Comparison of ENCODE assay signal across 8 cellular contexts in the genomic region with DNA sequence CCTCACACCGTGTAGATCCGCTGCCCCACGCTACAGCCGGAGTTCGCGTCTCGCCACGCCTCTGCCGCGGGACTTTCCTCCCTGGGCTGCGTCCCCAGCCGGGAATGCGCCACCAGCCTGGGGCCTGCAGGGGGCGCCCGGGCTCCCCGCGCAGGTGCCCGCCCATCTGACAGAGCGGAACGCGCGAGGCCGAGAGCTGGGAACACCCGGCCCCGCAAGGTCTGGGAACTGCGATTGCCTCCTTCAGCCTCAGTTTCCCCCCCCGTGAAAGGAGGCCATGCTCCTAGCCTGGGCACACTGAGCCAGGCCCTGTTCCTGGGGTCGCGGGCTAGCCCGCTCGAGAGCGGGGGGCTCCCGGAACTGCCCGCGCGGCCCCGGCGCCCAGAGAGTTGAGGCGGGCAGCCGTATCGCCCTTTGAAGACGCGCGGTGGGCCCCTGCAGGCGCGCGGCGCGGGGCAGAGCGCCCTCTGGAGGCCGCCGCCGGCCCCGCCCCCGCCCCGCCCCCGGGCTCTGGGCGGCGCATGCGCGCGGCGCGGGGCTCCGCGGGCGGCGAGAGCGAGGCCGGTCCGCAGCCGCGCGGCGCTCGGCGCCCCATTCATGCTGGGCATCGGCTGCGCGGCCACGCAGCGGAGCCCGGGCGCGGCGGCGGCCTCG. TPM values are rescaled to one million over a fixed set of nuclear protein-coding genes. Genes with fewer than 3 reads are reported as not detected.
DNase-seq lines count a peak whose midpoint lies in the region; TF ChIP-seq lines count a peak whose summit lies in the region.

A gene (plus strand): TSS at position 594 of the 654 bp plus-strand sequence. CDS start 5,479 bp downstream, outside the sequence.

- peak; percentile 91 for DNase-seq in GM10248 (ENCODE audit: extremely low spot score)
- peak; percentile 86 for DNase-seq in H9
- peak; percentile 68 for DNase-seq in M059J (ENCODE audit: low read depth)
- peak; percentile 74 for DNase-seq in SKM-1 treated with dmso at 0.1 percent for 144 hours (lab: John Stamatoyannopoulos, UW; ENCODE audit: unreplicated experiment)
- DNase-seq in cardiac muscle cell (ENCODE audit: low read depth in 1 of 2, low spot score in 1 of 2): peak; percentile 82 to 85
- DNase-seq in posterior cingulate gyrus: peak in 9 of 10 donors; percentile 35 to 96 (median 67)
- DNase-seq in type B pancreatic cell (ENCODE audit: extremely low spot score, unreplicated experiment): peak; percentile 85

- H3K27me3 Mint-ChIP-seq in H9 (ENCODE audit: low read depth) (peaks cover 24% of the 10 kb centered on the region), type B pancreatic cell (peaks cover 26% of the 10 kb centered on the region)
- H3K27me3 Mint-ChIP-seq in activated naive CD8-positive, alpha-beta T cell: peaks cover 6% of the 10 kb centered on the region

- H4K5ac ChIP-seq in H9 (ENCODE audit: insufficient read length, low read depth, low read length): no peak within 1 kb of the TSS

- peak; percentile 95 for TF ChIP-seq CTCF in GM10248 (IDR thresholded peaks at IDR 0.05; ENCODE audit: control extremely low read depth, extremely low read depth, low read depth, missing control alignments)
- peak; percentile 99 for TF ChIP-seq CTCF in H9 (conservative IDR thresholded peaks at IDR 0.05)
- peak; percentile 87 for TF ChIP-seq CTCF in cardiac muscle cell (IDR thresholded peaks at IDR 0.05; ENCODE audit: low read depth, low read length)
- TF ChIP-seq CTCF in type B pancreatic cell (conservative IDR thresholded peaks at IDR 0.05): peak; percentile 95

- peak within 1 kb of the TSS; percentile 61 for H3K14ac ChIP-seq in H9 (ENCODE audit: insufficient read depth, low read length)

- H2AFZ ChIP-seq in H9 (ENCODE audit: low read length): no peak within 1 kb of the TSS

- H3K23me2 ChIP-seq in H9 (ENCODE audit: insufficient read length, low read depth, low read length, poor library complexity, severe bottlenecking): no peaks in the 10 kb centered on the region

- 0 out of 2 replicates have a peak within 1 kb of the TSS, but pooled peaks have one; percentile 49 for H2BK15ac ChIP-seq in H9 (ENCODE audit: low read depth, low read length)

- H3K9me3 Mint-ChIP-seq in H9 (no peaks in the 10 kb centered on the region), type B pancreatic cell (no peaks in the 10 kb centered on the region)
- no peaks in the 10 kb centered on the region for H3K9me3 Mint-ChIP-seq in activated naive CD8-positive, alpha-beta T cell (ENCODE audit: low read depth)

- no peaks in the 10 kb centered on the region for H4K20me1 ChIP-seq in H9 (ENCODE audit: control insufficient read depth, insufficient read depth, insufficient read length)

- CTCF ChIA-PET in GM10248 (lab: Yijun Ruan, JAX): interaction anchor here (0.6 to 2.4 kb wide), 20 partner anchors 10 to 563 kb away, joined by 3 to 29 read pairs (median 5); no protein-coding TSS in a partner anchor

- no peak within 1 kb of the TSS for H3K4ac ChIP-seq in H9 (ENCODE audit: low read depth, low read length)

- H3K27me3 ChIP-seq in H9 (ENCODE audit: insufficient read depth, low read length) (no peaks in the 10 kb centered on the region), cardiac muscle cell (peaks cover 11% of the 10 kb centered on the region)

- H3K23ac ChIP-seq in H9 (ENCODE audit: insufficient read length, low read depth, low read length): no peak within 1 kb of the TSS

- no CpG with 5 or more reads among the region's 88 CpGs for WGBS in H9 (ENCODE audit: extremely low coverage, insufficient read length, low lambda C conversion rate)

- no peak within 1 kb of the TSS for H2AK5ac ChIP-seq in H9 (ENCODE audit: insufficient read length, low read length)

- H3K9me3 ChIP-seq in H9 (ENCODE audit: control insufficient read depth, low read depth, low read length) (no peaks in the 10 kb centered on the region), cardiac muscle cell (ENCODE audit: low read depth) (no peaks in the 10 kb centered on the region)

- H3K79me2 ChIP-seq in H9 (ENCODE audit: insufficient read depth, low read length): peaks cover 6% of the 10 kb centered on the region; the same call in 1 of the 2 replicates

- no peaks in the 10 kb centered on the region for H3K79me1 ChIP-seq in H9 (ENCODE audit: insufficient read depth, low read depth, low read length, poor library complexity, severe bottlenecking)

- no peak within 1 kb of the TSS for H3K56ac ChIP-seq in H9 (ENCODE audit: insufficient read length, low read depth, low read length)

- peak within 1 kb of the TSS; percentile 89 for H3K4me3 ChIP-seq in cardiac muscle cell

- no peak within 1 kb of the TSS for H3K27ac ChIP-seq in H9 (ENCODE audit: insufficient read length, low read depth, low read length)
- H3K27ac ChIP-seq in cardiac muscle cell: no peak within 1 kb of the TSS

- no peaks in the 10 kb centered on the region; a peak in 1 of 7 replicates for H3K36me3 Mint-ChIP-seq in H9 (ENCODE audit: insufficient read depth in 1 of 3, low read depth in 3 of 3)
- H3K36me3 Mint-ChIP-seq in activated naive CD8-positive, alpha-beta T cell: no peaks in the 10 kb centered on the region
- H3K36me3 Mint-ChIP-seq in type B pancreatic cell: no peaks in the 10 kb centered on the region

- H2BK5ac ChIP-seq in H9 (ENCODE audit: insufficient read length, low read length): no peak within 1 kb of the TSS

- no peak within 1 kb of the TSS for H3T11ph ChIP-seq in H9 (ENCODE audit: low read length)

- H4K91ac ChIP-seq in H9 (ENCODE audit: insufficient read length, low read depth, low read length): no peak within 1 kb of the TSS

- peak within 1 kb of the TSS; percentile 49 for H3K4me2 ChIP-seq in H9 (ENCODE audit: insufficient read depth, insufficient read length, low read length)

- peak within 1 kb of the TSS; percentile 57 for H2BK120ac ChIP-seq in H9 (ENCODE audit: low read depth, low read length, poor library complexity, severe bottlenecking)

- intact Hi-C loops in posterior cingulate gyrus (cut with DNase I): loop anchor here (1.0 to 5.0 kb wide), 3 partner anchors 230 to 460 kb away; a partner anchor contains a TSS

- H3K4me3 Mint-ChIP-seq in H9 (peak within 1 kb of the TSS; percentile 68 to 81), type B pancreatic cell (peak within 1 kb of the TSS; percentile 81)
- H3K4me3 Mint-ChIP-seq in activated naive CD8-positive, alpha-beta T cell: peak within 1 kb of the TSS; percentile 85

- H2BK20ac ChIP-seq in H9 (ENCODE audit: low read depth, low read length, poor library complexity, severe bottlenecking): no peak within 1 kb of the TSS

- POLR2A ChIA-PET in GM10248 (lab: Yijun Ruan, JAX): no interaction called here

- H4K8ac ChIP-seq in H9 (replicated peaks; ENCODE audit: insufficient read length, low read depth, low read length): no peak within 1 kb of the TSS

- H3K36me3 ChIP-seq in cardiac muscle cell: no peaks in the 10 kb centered on the region

- no peak within 1 kb of the TSS for H2BK12ac ChIP-seq in H9 (ENCODE audit: insufficient read length, low read depth, low read length)

- peaks cover 12 to 31% of the 10 kb centered on the region in 2 experiments for H3K4me1 Mint-ChIP-seq in H9
- H3K4me1 Mint-ChIP-seq in activated naive CD8-positive, alpha-beta T cell (ENCODE audit: low read depth): peaks cover 13% of the 10 kb centered on the region
- peaks cover 8% of the 10 kb centered on the region for H3K4me1 Mint-ChIP-seq in type B pancreatic cell (ENCODE audit: unreplicated experiment)

- H3K4me1 ChIP-seq in H9 (ENCODE audit: insufficient read depth, low read length) (no peaks in the 10 kb centered on the region), cardiac muscle cell (ENCODE audit: low read depth) (no peaks in the 10 kb centered on the region)

- H3K9ac ChIP-seq in H9 (ENCODE audit: extremely low read depth, insufficient read length, low read length): no peak within 1 kb of the TSS

- H3K18ac ChIP-seq in H9 (ENCODE audit: insufficient read length, low read depth, low read length): peak within 1 kb of the TSS; percentile 83

- no peak within 1 kb of the TSS for H3K27ac Mint-ChIP-seq in H9
- H3K27ac Mint-ChIP-seq in activated naive CD8-positive, alpha-beta T cell: peak within 1 kb of the TSS; percentile 82
- peak within 1 kb of the TSS; percentile 43 for H3K27ac Mint-ChIP-seq in type B pancreatic cell

RNA-seq across cellular contexts. Expression of the gene that starts here (rescaled TPM):
- total RNA-seq in H9 (2021) (39.6 and 42.1 TPM in 2 replicates), cardiac muscle cell (55.6 and 71.0 TPM in 2 replicates), type B pancreatic cell (ENCODE audit: low replicate concordance) (55.9 and 59.2 TPM in 2 replicates)
- total RNA-seq in M059J (2014; rRNA removed; shearing (Covaris generic)): 10.1 and 23.1 TPM in 2 replicates
- 19.5 and 24.2 TPM in 2 replicates for polyA plus RNA-seq in cardiac muscle cell

Comparison
In these comparisons a context has a peak if more than half of its experiments do, and no peak if none do; other contexts are left out.
1. H3K27ac Mint-ChIP-seq: peak in activated naive CD8-positive, alpha-beta T cell (single experiment) and type B pancreatic cell (single experiment); none in H9 (0 of 3).
2. Peak in every context shown above with its lines, with median percentiles within 50 percentile points of each other: DNase-seq, CTCF ChIP-seq and H3K4me3 Mint-ChIP-seq.